9 cellular contexts compared by ENCODE assay signal in the genomic region with DNA sequence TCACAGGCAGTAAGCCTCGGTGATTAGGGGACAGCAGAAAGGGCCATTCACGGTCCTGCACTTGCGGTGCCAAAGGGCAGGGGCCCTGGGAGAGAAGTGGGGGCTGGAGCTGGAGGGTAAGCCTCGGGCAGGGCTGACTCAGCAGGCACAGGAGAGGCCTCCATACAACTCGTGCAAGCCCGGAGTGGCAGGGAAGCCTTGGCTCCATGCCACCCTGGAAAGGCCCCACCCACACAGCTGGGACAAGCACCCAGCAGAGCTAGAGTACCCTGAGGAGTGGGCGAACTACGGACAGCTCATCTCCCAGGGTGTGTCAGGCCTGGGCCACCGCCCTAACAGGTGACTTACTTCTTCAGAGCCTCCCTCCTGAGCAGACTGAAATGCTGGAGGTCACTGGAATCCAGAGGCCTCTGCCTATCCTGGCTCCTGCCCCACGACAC. TPM values are rescaled to one million over a fixed set of nuclear protein-coding genes. Genes with fewer than 3 reads are reported as not detected.
DNase-seq lines count a peak whose midpoint lies in the region; ATAC-seq, FAIRE-seq and TF ChIP-seq lines count a peak whose summit lies in the region.
"Had no signal": no experiment of that assay in that cellular context is flagged by ENCODE, and none has a peak within 500 bp of the region (broad histone marks: within the 10 kb centered on the region; RNA-seq: fewer than 3 reads in every experiment).

No MANE protein-coding gene starts in this region.

- intact Hi-C loops in HCT116 (cut with micrococcal nuclease): no loop called here

- peaks cover 41% of the 10 kb centered on the region for H3K4me1 Mint-ChIP-seq in nephron progenitor cell

- no peaks in the 10 kb centered on the region for H3K79me2 ChIP-seq in HCT116 (ENCODE audit: insufficient read depth, low read length)

- in situ Hi-C loops in KBM-7 (cut with MboI; ENCODE audit: low pct_unique_long_range_greater_than_20kb, low sequenced_read_pairs): no loop called here

- no TSS peak for BruUV-seq in HCT116 (replicated peaks; lab: Mats Ljungman, UMichigan)

- no peak overlapping the region for H3K27ac Mint-ChIP-seq in nephron progenitor cell

- DNase-seq in HCT116 (ENCODE audit: low read depth, low spot score) (no peak), RWPE2 (ENCODE audit: low spot score) (peak; percentile 92), glomerular visceral epithelial cell (ENCODE audit: extremely low spot score) (peak; percentile 88), small intestine (peak; percentile 48), nephron progenitor cell (no peak), NOMO-1 treated with DMSO at 0.1 percent for 48 hours (lab: John Stamatoyannopoulos, UW; ENCODE audit: unreplicated experiment) (no peak), KBM-7 (no peak)
- DNase-seq: NCI-H1930 had no signal

- POLR2A ChIA-PET in HCT116 (lab: Charles Lee): interaction anchor here (1.6 kb wide), 1 partner anchor 56 kb away, joined by 3 read pairs; no protein-coding TSS in a partner anchor

- H3K4me3 Mint-ChIP-seq in nephron progenitor cell: no peak overlapping the region

- peaks cover 8 to 11% of the 10 kb centered on the region in 2 experiments; a peak in 3 of 4 replicates for H3K4me1 ChIP-seq in HCT116 (ENCODE audit: control insufficient read depth in 1 of 2, insufficient read depth in 2 of 2, low read length in 2 of 2)
- H3K4me1 ChIP-seq in RWPE2 (ENCODE audit: insufficient read depth, poor library complexity, severe bottlenecking): peaks cover 38% of the 10 kb centered on the region
- no peaks in the 10 kb centered on the region for H3K4me1 ChIP-seq in small intestine (ENCODE audit: control insufficient read depth in 2 of 2, insufficient read depth in 1 of 2, low read depth in 1 of 2, low read length in 1 of 2)

- H4K20me1 ChIP-seq in HCT116 (ENCODE audit: insufficient read depth): no peaks in the 10 kb centered on the region

- H3K27me3 ChIP-seq in HCT116 (ENCODE audit: insufficient read depth, low read length) (0 out of 2 replicates have a peak, but pooled peaks cover 1% of the 10 kb centered on the region), RWPE2 (ENCODE audit: insufficient read depth, poor library complexity, severe bottlenecking) (no peaks in the 10 kb centered on the region), small intestine (ENCODE audit: control insufficient read depth in 2 of 2, insufficient read depth in 2 of 2, low read length in 2 of 2) (no peaks in the 10 kb centered on the region)

- H3K4me3 ChIP-seq in HCT116 (replicated peaks in 1 of 2; ENCODE audit: low read depth in 1 of 2, low read length in 2 of 2) (no peak overlapping the region), RWPE2 (ENCODE audit: severe bottlenecking) (no peak overlapping the region), small intestine (ENCODE audit: low read depth in 1 of 2, low read length in 2 of 2) (no peak overlapping the region)

- WGBS in small intestine, 3 donors: 22 to 47% (median 23%) methylated on average over 10 of the region's 10 CpGs

- H3K9me3 Mint-ChIP-seq in nephron progenitor cell: no peaks in the 10 kb centered on the region

- CTCF ChIA-PET in HCT116 (lab: Charles Lee): interaction anchor here (1.2 kb wide), 1 partner anchor 56 kb away, joined by 4 read pairs; no protein-coding TSS in a partner anchor

- H3K36me3 ChIP-seq in HCT116 (ENCODE audit: control insufficient read depth in 1 of 2, insufficient read depth in 2 of 2, low read length in 2 of 2) (no peaks in the 10 kb centered on the region), RWPE2 (ENCODE audit: low read depth) (no peaks in the 10 kb centered on the region), small intestine (ENCODE audit: control insufficient read depth in 2 of 2, insufficient read depth in 2 of 2, low read length in 2 of 2) (no peaks in the 10 kb centered on the region)

- H3K9ac ChIP-seq in HCT116 (ENCODE audit: low read length): no peak overlapping the region

- TF ChIP-seq RAD21 in HCT116 (IDR thresholded peaks at IDR 0.05; ENCODE audit: low read depth): no peak

- H2AFZ ChIP-seq in HCT116 (ENCODE audit: low read depth, low read length, poor library complexity, severe bottlenecking): no peak overlapping the region

- RAD21 ChIA-PET in HCT116 (lab: Charles Lee; ENCODE audit: low non-redundant PET in 1 of 2, low total read pairs in 2 of 2, uncharacterized antibody in 2 of 2, unreplicated experiment in 2 of 2): no interaction called here

- H3K4me2 ChIP-seq in HCT116 (ENCODE audit: low read length): peak overlapping the region; percentile 53

- H3K27ac ChIP-seq in HCT116 (ENCODE audit: low read depth, low read length): no peak overlapping the region; the same call in 1 of the 2 replicates
- peak overlapping the region; percentile 68 for H3K27ac ChIP-seq in RWPE2 (ENCODE audit: poor library complexity, severe bottlenecking)
- H3K27ac ChIP-seq in small intestine (ENCODE audit: low read depth in 1 of 2, low read length in 1 of 2): no peak overlapping the region

- H3K9me3 ChIP-seq in HCT116 (ENCODE audit: control insufficient read depth in 1 of 2, insufficient read depth in 1 of 2, low read depth in 1 of 2, low read length in 2 of 2) (no peaks in the 10 kb centered on the region), RWPE2 (ENCODE audit: severe bottlenecking) (no peaks in the 10 kb centered on the region), small intestine (ENCODE audit: control insufficient read depth, low read depth) (no peaks in the 10 kb centered on the region)

- peaks cover 6% of the 10 kb centered on the region for H3K27me3 Mint-ChIP-seq in nephron progenitor cell (ENCODE audit: low read depth, poor library complexity)

- no peaks in the 10 kb centered on the region for H3K36me3 Mint-ChIP-seq in nephron progenitor cell (ENCODE audit: low read depth)

- TF ChIP-seq POLR2A in HCT116 (IDR thresholded peaks at IDR 0.05; ENCODE audit: borderline replicate concordance, extremely low read depth, insufficient read depth, insufficient read length): no peak

- ATAC-seq in HCT116: peak; percentile 72
- ATAC-seq in RWPE2 (ENCODE audit: low read depth): peak; percentile 71

- no peak for FAIRE-seq in small intestine (lab: Jason Lieb, UNC)
- FAIRE-seq: colon had no signal

- no peaks in the 10 kb centered on the region for H3K9me2 ChIP-seq in HCT116 (ENCODE audit: insufficient read depth)

- TF ChIP-seq CTCF in HCT116 (IDR thresholded peaks at IDR 0.05 in 2 of 3, conservative IDR thresholded peaks at IDR 0.05 in 1 of 3; ENCODE audit: borderline replicate concordance in 1 of 3, insufficient read depth in 1 of 3, low read depth in 2 of 3, low read length in 2 of 3) (no peak), RWPE2 (IDR thresholded peaks at IDR 0.05; ENCODE audit: poor library complexity, severe bottlenecking) (no peak), nephron progenitor cell (IDR thresholded peaks at IDR 0.05) (no peak)

TF ChIP-seq in HCT116, 20 proteins besides CTCF, POLR2A, EP300 and RAD21:
- no peak for TF ChIP-seq ATF3 (IDR thresholded peaks at IDR 0.05)
- peak; percentile 33; the same call in 1 of the 2 replicates for TF ChIP-seq MAX (IDR thresholded peaks at IDR 0.05)
- no peak for TF ChIP-seq JUND (IDR thresholded peaks at IDR 0.05)
- TF ChIP-seq ZFX (IDR thresholded peaks at IDR 0.05): 0 out of 2 replicates have a peak, but pooled peaks have one; percentile 18
- no peak for TF ChIP-seq ELF1 (IDR thresholded peaks at IDR 0.05; ENCODE audit: borderline replicate concordance, low read depth)
TF ChIP-seq in HCT116: peak in this region for 2.

RNA-seq across cellular contexts. Expression of gene CAMK2A, which starts 5.6 kb away (rescaled TPM):
- total RNA-seq in HCT116 (2021; ENCODE audit: unreplicated experiment): not detected
- polyA plus RNA-seq in HCT116 (2012): not detected in 2 replicates
- polyA plus RNA-seq in small intestine: under 1 TPM in 1 of 3 donors, not detected in 2; 0.52 TPM

RNA-seq across cellular contexts. Expression of gene ARSI, which starts 7.5 kb away (rescaled TPM):
- 0.07 TPM for total RNA-seq in HCT116 (2021; ENCODE audit: unreplicated experiment)
- polyA plus RNA-seq in HCT116 (2012): 0.04 and 0.05 TPM in 2 replicates
- polyA plus RNA-seq in small intestine: under 1 TPM in 1 of 3 donors, not detected in 2; 0.40 TPM

Comparison
In these comparisons a context has a peak if more than half of its experiments do, and no peak if none do; other contexts are left out.
1. DNase-seq: peak in RWPE2 (single experiment), glomerular visceral epithelial cell (single experiment) and small intestine (single experiment); none in HCT116 (single experiment), nephron progenitor cell (single experiment), NOMO-1 treated with DMSO at 0.1 percent for 48 hours (single experiment) and KBM-7 (single experiment).